In the genomic region with DNA sequence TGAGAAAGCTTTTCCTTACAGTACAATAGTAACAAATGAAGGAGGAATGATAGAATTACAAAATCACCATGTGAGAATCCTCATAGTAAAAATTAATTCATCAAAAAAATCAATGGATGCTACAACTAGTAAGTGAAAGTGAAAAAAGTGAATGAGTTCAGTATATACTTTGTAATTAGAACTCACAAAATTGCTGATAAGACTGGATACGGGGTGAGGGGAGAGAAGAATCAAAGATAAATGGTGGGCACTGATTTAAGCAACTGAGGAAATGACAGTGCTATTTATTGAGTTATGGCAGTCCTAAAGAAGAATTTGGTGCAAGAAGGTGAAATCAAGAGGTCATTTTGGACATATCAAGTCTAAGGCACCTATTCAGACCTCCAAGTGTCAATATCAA, we compare ENCODE assay signal across 24 cellular contexts.
"Had no signal": no experiment of that assay in that cellular context is flagged by ENCODE, and none has a peak within 500 bp of the region (broad histone marks: within the 10 kb centered on the region; RNA-seq: fewer than 3 reads in every experiment).

No MANE protein-coding gene starts in this region.

- H3K4me1 ChIP-seq: colonic mucosa, esophagus muscularis mucosa, foreskin keratinocyte, gastroesophageal sphincter, lower lobe of right lung had no signal

- H3K4me3 Mint-ChIP-seq: dendritic cell treated with granulocyte-macrophage colony-stimulating factor and Interleukin-4, amounts not matched to agents 40 ng/mL and 50 ng/mL, for 4 days; effector memory CD8-positive, alpha-beta T cell; endodermal cell; immature natural killer cell; memory B cell had no signal

- H3K9me3 ChIP-seq: colonic mucosa, esophagus muscularis mucosa, gastroesophageal sphincter, heart left ventricle, left ventricle myocardium inferior, lower lobe of right lung, mucosa of descending colon had no signal

- H3K4me1 Mint-ChIP-seq: endodermal cell had no signal

- H3K27me3 ChIP-seq: colonic mucosa, esophagus muscularis mucosa, foreskin keratinocyte, gastroesophageal sphincter, heart left ventricle, hepatocyte had no signal

- H3K27ac Mint-ChIP-seq: dendritic cell treated with granulocyte-macrophage colony-stimulating factor and Interleukin-4, amounts not matched to agents 40 ng/mL and 50 ng/mL, for 4 days; effector memory CD8-positive, alpha-beta T cell; endodermal cell; immature natural killer cell; memory B cell had no signal

- ATAC-seq: effector memory CD8-positive, alpha-beta T cell; foreskin keratinocyte; gastroesophageal sphincter; heart left ventricle; left colon; left lobe of liver; lower lobe of right lung; mucosa of descending colon had no signal

- H3K27ac ChIP-seq: colonic mucosa, esophagus muscularis mucosa, foreskin keratinocyte, gastroesophageal sphincter, heart left ventricle, hepatocyte, left ventricle myocardium inferior, lower lobe of right lung had no signal

- H3K4me2 ChIP-seq: hepatocyte had no signal

- H3K4me3 ChIP-seq: colonic mucosa, esophagus muscularis mucosa, gastroesophageal sphincter, heart left ventricle, hepatocyte, left ventricle myocardium inferior, lower lobe of right lung, mucosa of descending colon had no signal

- DNase-seq: colonic mucosa; cortex of kidney; effector CD8-positive, alpha-beta T cell; effector memory CD8-positive, alpha-beta T cell; endodermal cell; foreskin keratinocyte; heart left ventricle; hypothalamus; immature natural killer cell; islet precursor cell; kidney; kidney glomerular epithelial cell; left colon; left ventricle myocardium inferior; lower lobe of right lung; mesendoderm; mucosa of descending colon; naive B cell had no signal

- H2AFZ ChIP-seq: hepatocyte had no signal

- H3K36me3 ChIP-seq: colonic mucosa had no signal

- H3K9me3 Mint-ChIP-seq: dendritic cell treated with granulocyte-macrophage colony-stimulating factor and Interleukin-4, amounts not matched to agents 40 ng/mL and 50 ng/mL, for 4 days; effector memory CD8-positive, alpha-beta T cell; endodermal cell; immature natural killer cell; memory B cell; naive B cell had no signal

- H3K27me3 Mint-ChIP-seq: dendritic cell treated with granulocyte-macrophage colony-stimulating factor and Interleukin-4, amounts not matched to agents 40 ng/mL and 50 ng/mL, for 4 days; effector memory CD8-positive, alpha-beta T cell; memory B cell; naive B cell had no signal
